10 cellular contexts compared by ENCODE assay signal in genomic region chr5:122129332-122129731, GRCh38. TPM values are rescaled to one million over a fixed set of nuclear protein-coding genes. Genes with fewer than 3 reads are reported as not detected.
A peak's percentile ranks its signal among the peaks of the same experiment; 100 is the strongest.
DNase-seq lines count a peak whose midpoint lies in the region; ATAC-seq and TF ChIP-seq lines count a peak whose summit lies in the region.
"Had no signal": no experiment of that assay in that cellular context is flagged by ENCODE, and none has a peak within 500 bp of the region (broad histone marks: within the 10 kb centered on the region; RNA-seq: fewer than 3 reads in every experiment).

ZNF474 (plus strand) TSS chr5:122129546; CDS start chr5:122151991, 22,445 bp downstream.

- H3K4me3 ChIP-seq in tibial artery: no peak within 1 kb of the TSS

- H3K4me1 Mint-ChIP-seq in WTC11: peaks cover 12% of the 10 kb centered on the region
- H3K4me1 Mint-ChIP-seq: B cell had no signal

- no peaks in the 10 kb centered on the region for H3K36me3 Mint-ChIP-seq in WTC11

- TF ChIP-seq CTCF in WTC11 (IDR thresholded peaks at IDR 0.05) (no peak), tibial artery (IDR thresholded peaks at IDR 0.05) (no peak)

- intact Hi-C loops in tibial artery (cut with DNase I; ENCODE audit: low total_unique reads): no loop called here

- no peaks in the 10 kb centered on the region for H3K27me3 Mint-ChIP-seq in WTC11 (ENCODE audit: low read depth)

- CTCF ChIA-PET in WTC11 (lab: Charles Lee): interaction anchor here (0.8 to 1.1 kb wide), 5 partner anchors 27 to 100 kb away, joined by 3 to 8 read pairs (median 5); partner anchors contain the start of gene LOX

- no peaks in the 10 kb centered on the region for H3K27me3 ChIP-seq in tibial artery

- H3K9me3 ChIP-seq in tibial artery: no peaks in the 10 kb centered on the region

- H3K27ac ChIP-seq in tibial artery: peak within 1 kb of the TSS in 1 of 2 donors; percentile 43

- peak; percentile 4 for DNase-seq in NCI-H2029 (lab: John Stamatoyannopoulos, UW)
- DNase-seq in NCI-H2029 treated with DMSO at 0.1 percent for 48 hours (lab: John Stamatoyannopoulos, UW): no peak
- peak; percentile 60 for DNase-seq in WTC11 (ENCODE audit: low spot score)
- DNase-seq in iPS DF 19.7 (ENCODE audit: low read depth, low spot score): peak; percentile 83
- DNase-seq in tibial artery: peak; percentile 72 to 74
- DNase-seq in epidermal melanocyte (ENCODE audit: insufficient read length, low spot score): no peak
- no peak for DNase-seq in activated CD4-positive, alpha-beta T cell treated with anti-CD3 and anti-CD28 coated beads for 4 hours

- POLR2A ChIA-PET in WTC11 (lab: Charles Lee): no interaction called here

- no peaks in the 10 kb centered on the region for H3K9me3 Mint-ChIP-seq in WTC11
- H3K9me3 Mint-ChIP-seq: T-helper 1 cell treated with Interleukin-12 subunit alpha and Interleukin-12 subunit beta and Interleukin-4 antibody, amounts not matched to agents 30 μg/mL and 1 μg/mL, for 36 hours had no signal

- H3K27ac Mint-ChIP-seq in WTC11: peak within 1 kb of the TSS; percentile 86
- H3K27ac Mint-ChIP-seq: B cell; T-helper 1 cell treated with Interleukin-12 subunit alpha and Interleukin-12 subunit beta and Interleukin-4 antibody, amounts not matched to agents 30 μg/mL and 1 μg/mL, for 36 hours had no signal

- peaks cover 0 to 26% (median 3%) of the 10 kb centered on the region in 4 donors for H3K4me1 ChIP-seq in tibial artery

- ATAC-seq in WTC11 (peak; percentile 99), GM19397 (IDR thresholded peaks at IDR 0.05; ENCODE audit: unreplicated experiment) (no peak)

- no peak within 1 kb of the TSS for H3K4me3 Mint-ChIP-seq in WTC11
- H3K4me3 Mint-ChIP-seq: B cell; T-helper 1 cell treated with Interleukin-12 subunit alpha and Interleukin-12 subunit beta and Interleukin-4 antibody, amounts not matched to agents 30 μg/mL and 1 μg/mL, for 36 hours had no signal

- H3K36me3 ChIP-seq in tibial artery: no peaks in the 10 kb centered on the region

TF ChIP-seq in WTC11, 78 proteins besides CTCF, POLR2A, EP300 and RAD21:
- no peak for TF ChIP-seq ZNF219 (CRISPR knock-in tag; IDR thresholded peaks at IDR 0.05; ENCODE audit: borderline replicate concordance)
- no peak for TF ChIP-seq CREM (CRISPR knock-in tag; IDR thresholded peaks at IDR 0.05)
- TF ChIP-seq IRF2 (CRISPR knock-in tag; IDR thresholded peaks at IDR 0.05; ENCODE audit: borderline replicate concordance, low read depth): no peak
- TF ChIP-seq CREB1 (CRISPR knock-in tag; IDR thresholded peaks at IDR 0.05): no peak
- no peak for TF ChIP-seq NR2C2 (CRISPR knock-in tag; IDR thresholded peaks at IDR 0.05)
- no peak for TF ChIP-seq FOXP4 (CRISPR knock-in tag; IDR thresholded peaks at IDR 0.05)
- TF ChIP-seq TEAD4 (CRISPR knock-in tag; IDR thresholded peaks at IDR 0.05): no peak
- TF ChIP-seq NR1H2 (CRISPR knock-in tag; IDR thresholded peaks at IDR 0.05): no peak
- no peak for TF ChIP-seq ZNF396 (CRISPR knock-in tag; IDR thresholded peaks at IDR 0.05; ENCODE audit: borderline replicate concordance)
- no peak for TF ChIP-seq NFE2L1 (CRISPR knock-in tag; IDR thresholded peaks at IDR 0.05)
- no peak for TF ChIP-seq SOX15 (CRISPR knock-in tag; IDR thresholded peaks at IDR 0.05)
- TF ChIP-seq ZNF281 (CRISPR knock-in tag; IDR thresholded peaks at IDR 0.05): no peak
- no peak for TF ChIP-seq ZNF671 (CRISPR knock-in tag; IDR thresholded peaks at IDR 0.05)
- TF ChIP-seq GRHL2 (CRISPR knock-in tag; IDR thresholded peaks at IDR 0.05; ENCODE audit: insufficient replicate concordance, severe bottlenecking): no peak
- TF ChIP-seq KAT7 (CRISPR knock-in tag; IDR thresholded peaks at IDR 0.05; ENCODE audit: borderline replicate concordance): no peak

RNA-seq across cellular contexts. Expression of gene ZNF474, which starts in this region (rescaled TPM):
- total RNA-seq in WTC11 (2021): not detected in 3 replicates
- total RNA-seq: B cell had no signal

Comparison
In these comparisons a context has a peak if more than half of its experiments do, and no peak if none do; other contexts are left out.
1. DNase-seq: peak in NCI-H2029 (single experiment), iPS DF 19.7 (single experiment) and tibial artery (2 of 2); none in NCI-H2029 treated with DMSO at 0.1 percent for 48 hours (single experiment), epidermal melanocyte (single experiment) and activated CD4-positive, alpha-beta T cell treated with anti-CD3 and anti-CD28 coated beads for 4 hours (0 of 2).
2. Peak in DNase-seq and ATAC-seq in WTC11; RNA of the gene not detected or under 1 TPM.